16 cellular contexts compared by ENCODE assay signal in genomic region chr2:71353247-71353646, GRCh38. TPM values are rescaled to one million over a fixed set of nuclear protein-coding genes. Genes with fewer than 3 reads are reported as not detected.
DNase-seq lines count a peak whose midpoint lies in the region; ATAC-seq and TF ChIP-seq lines count a peak whose summit lies in the region.
"Had no signal": no experiment of that assay in that cellular context is flagged by ENCODE, and none has a peak within 500 bp of the region (broad histone marks: within the 10 kb centered on the region; RNA-seq: fewer than 3 reads in every experiment).

No MANE protein-coding gene starts in this region.

- TF ChIP-seq CTCF in GM10266 (IDR thresholded peaks at IDR 0.05; ENCODE audit: control insufficient read depth, insufficient read depth, low read depth, missing control alignments) (no peak), psoas muscle (IDR thresholded peaks at IDR 0.05) (no peak), hepatocyte (IDR thresholded peaks at IDR 0.05; ENCODE audit: poor library complexity) (no peak)

- DNase-seq in GM10266 (ENCODE audit: extremely low spot score) (peak; percentile 25), NCI-H187 treated with DMSO at 0.1 percent for 48 hours (lab: John Stamatoyannopoulos, UW) (no peak), AG20443 (ENCODE audit: low spot score) (no peak), psoas muscle (no peak), hepatocyte (ENCODE audit: low spot score) (no peak)
- DNase-seq in activated T-helper 2 cell treated with anti-CD3 and anti-CD28 coated beads, Interferon-gamma antibody, Interleukin-2, Interleukin-4, amounts not matched to agents 10 μg/mL and 5 μg/mL and 100 μg/mL, durations not matched to agents 14 hours and 24 hours and 36 hours (ENCODE audit: low spot score) = no peak
- DNase-seq: GDM1; left colon; naive thymus-derived CD4-positive, alpha-beta T cell; NCI-H1092 treated with DMSO at 0.1 percent for 48 hours; NCI-H82; right cardiac atrium; SHP77 treated with DMSO at 0.1 percent for 48 hours had no signal

- H3K4me3 ChIP-seq in psoas muscle (no peak overlapping the region), hepatocyte (no peak overlapping the region)

- H3K27ac Mint-ChIP-seq in activated T-helper 2 cell treated with anti-CD3 and anti-CD28 coated beads, Interferon-gamma antibody, Interleukin-2, Interleukin-4, amounts not matched to agents 10 μg/mL and 5 μg/mL and 100 μg/mL, durations not matched to agents 14 hours and 24 hours and 36 hours = peak overlapping the region; percentile 35

- H2AFZ ChIP-seq in hepatocyte = no peak overlapping the region

- no peak overlapping the region for H3K4me2 ChIP-seq in hepatocyte

- peaks cover 13% of the 10 kb centered on the region for H3K4me1 Mint-ChIP-seq in activated T-helper 2 cell treated with anti-CD3 and anti-CD28 coated beads, Interferon-gamma antibody, Interleukin-2, Interleukin-4, amounts not matched to agents 10 μg/mL and 5 μg/mL and 100 μg/mL, durations not matched to agents 14 hours and 24 hours and 36 hours (ENCODE audit: low read depth)

- H3K27me3 ChIP-seq in psoas muscle (ENCODE audit: insufficient read depth in 3 of 3, low read length in 2 of 3) (no peaks in the 10 kb centered on the region), hepatocyte (no peaks in the 10 kb centered on the region)

- H3K9me3 ChIP-seq in psoas muscle (no peaks in the 10 kb centered on the region), hepatocyte (ENCODE audit: low read depth) (no peaks in the 10 kb centered on the region)

- H3K27ac ChIP-seq in psoas muscle (no peak overlapping the region), hepatocyte (no peak overlapping the region)

- WGBS in psoas muscle, 3 donors = 66 to 81% (median 70%) methylated on average over 2 of the region's 2 CpGs
- 93% methylated on average over 2 of the region's 2 CpGs for WGBS in hepatocyte (ENCODE audit: low lambda C conversion rate, missing lambda C conversion rate)

- intact Hi-C loops in activated T-helper 2 cell treated with anti-CD3 and anti-CD28 coated beads, Interferon-gamma antibody, Interleukin-2, Interleukin-4, amounts not matched to agents 10 μg/mL and 5 μg/mL and 100 μg/mL, durations not matched to agents 14 hours and 24 hours and 36 hours (cut with micrococcal nuclease) = no loop called here
- intact Hi-C loops in psoas muscle (cut with DNase I) = no loop called here

- H3K36me3 ChIP-seq in psoas muscle (ENCODE audit: insufficient read depth in 1 of 2, low read depth in 1 of 2) (peaks cover 14 to 66% of the 10 kb centered on the region in 2 donors), hepatocyte (replicated peaks; ENCODE audit: insufficient read depth, low read depth) (no peaks in the 10 kb centered on the region)

- H3K9me2 ChIP-seq in hepatocyte (replicated peaks; ENCODE audit: insufficient read depth) = no peaks in the 10 kb centered on the region

- H3K36me3 Mint-ChIP-seq in activated T-helper 2 cell treated with anti-CD3 and anti-CD28 coated beads, Interferon-gamma antibody, Interleukin-2, Interleukin-4, amounts not matched to agents 10 μg/mL and 5 μg/mL and 100 μg/mL, durations not matched to agents 14 hours and 24 hours and 36 hours (ENCODE audit: low read depth) = peaks cover 61% of the 10 kb centered on the region

- no peaks in the 10 kb centered on the region for H3K27me3 Mint-ChIP-seq in activated T-helper 2 cell treated with anti-CD3 and anti-CD28 coated beads, Interferon-gamma antibody, Interleukin-2, Interleukin-4, amounts not matched to agents 10 μg/mL and 5 μg/mL and 100 μg/mL, durations not matched to agents 14 hours and 24 hours and 36 hours (ENCODE audit: low read depth)
- H3K27me3 Mint-ChIP-seq: naive thymus-derived CD4-positive, alpha-beta T cell had no signal

- peaks cover 98% of the 10 kb centered on the region for H3K79me2 ChIP-seq in hepatocyte

- H3K4me1 ChIP-seq in psoas muscle (peaks cover 20% of the 10 kb centered on the region), hepatocyte (ENCODE audit: insufficient read depth) (no peaks in the 10 kb centered on the region)

- no peak overlapping the region for H3K4me3 Mint-ChIP-seq in activated T-helper 2 cell treated with anti-CD3 and anti-CD28 coated beads, Interferon-gamma antibody, Interleukin-2, Interleukin-4, amounts not matched to agents 10 μg/mL and 5 μg/mL and 100 μg/mL, durations not matched to agents 14 hours and 24 hours and 36 hours (ENCODE audit: low read depth)
- H3K4me3 Mint-ChIP-seq: CD14-positive monocyte had no signal

- ATAC-seq in GM18870 (IDR thresholded peaks at IDR 0.05; ENCODE audit: unreplicated experiment) (peak; percentile 77), HG02798 (IDR thresholded peaks at IDR 0.05; ENCODE audit: poor library complexity, unreplicated experiment) (peak; percentile 77), psoas muscle (no peak)
- ATAC-seq: left colon; naive thymus-derived CD4-positive, alpha-beta T cell had no signal

- peaks cover 94% of the 10 kb centered on the region for H4K20me1 ChIP-seq in hepatocyte (ENCODE audit: insufficient read depth, poor library complexity, severe bottlenecking)

- no peaks in the 10 kb centered on the region for H3K9me3 Mint-ChIP-seq in activated T-helper 2 cell treated with anti-CD3 and anti-CD28 coated beads, Interferon-gamma antibody, Interleukin-2, Interleukin-4, amounts not matched to agents 10 μg/mL and 5 μg/mL and 100 μg/mL, durations not matched to agents 14 hours and 24 hours and 36 hours
- H3K9me3 Mint-ChIP-seq: CD14-positive monocyte had no signal

RNA-seq across cellular contexts. Expression of gene ZNF638, which starts 21.7 kb away (rescaled TPM):
- total RNA-seq in activated T-helper 2 cell treated with anti-CD3 and anti-CD28 coated beads, Interferon-gamma antibody, Interleukin-2, Interleukin-4, amounts not matched to agents 10 μg/mL and 5 μg/mL and 100 μg/mL, durations not matched to agents 14 hours and 24 hours and 36 hours = 96.5 and 97.6 TPM in 2 replicates
- total RNA-seq in psoas muscle (10 to 100 TPM; 62.3 to 73.6 (median 65.4) TPM), hepatocyte (141 and 170 TPM in 2 replicates)
- polyA plus RNA-seq in psoas muscle (10 to 100 TPM; 50.5 to 58.6 (median 56.3) TPM), hepatocyte (41.2 and 52.7 TPM in 2 replicates)

Comparison
In these comparisons a context has a peak if more than half of its experiments do, and no peak if none do; other contexts are left out.
1. ATAC-seq: peak in GM18870 (single experiment) and HG02798 (single experiment); none in psoas muscle (0 of 4).